ENCODE assay signal across 10 cellular contexts in genomic region chr14:74852922-74853530, GRCh38. TPM values are rescaled to one million over a fixed set of nuclear protein-coding genes. Genes with fewer than 3 reads are reported as not detected.
DNase-seq lines count a peak whose midpoint lies in the region; ATAC-seq and TF ChIP-seq lines count a peak whose summit lies in the region.
"Had no signal": no experiment of that assay in that cellular context is flagged by ENCODE, and none has a peak within 500 bp of the region (broad histone marks: within the 10 kb centered on the region; RNA-seq: fewer than 3 reads in every experiment).

No MANE protein-coding gene starts in this region.

- no peaks in the 10 kb centered on the region for H3K36me3 Mint-ChIP-seq in T-helper 1 cell treated with Interleukin-12 subunit alpha and Interleukin-12 subunit beta and Interleukin-4 antibody, amounts not matched to agents 30 μg/mL and 1 μg/mL, for 36 hours (ENCODE audit: low read depth)

- no peaks in the 10 kb centered on the region for H3K9me3 Mint-ChIP-seq in T-helper 1 cell treated with Interleukin-12 subunit alpha and Interleukin-12 subunit beta and Interleukin-4 antibody, amounts not matched to agents 30 μg/mL and 1 μg/mL, for 36 hours

- H3K27ac Mint-ChIP-seq in T-helper 1 cell treated with Interleukin-12 subunit alpha and Interleukin-12 subunit beta and Interleukin-4 antibody, amounts not matched to agents 30 μg/mL and 1 μg/mL, for 36 hours = peak overlapping the region; percentile 21

- H3K4me1 Mint-ChIP-seq in T-helper 1 cell treated with Interleukin-12 subunit alpha and Interleukin-12 subunit beta and Interleukin-4 antibody, amounts not matched to agents 30 μg/mL and 1 μg/mL, for 36 hours (ENCODE audit: low read depth) = peaks cover 11% of the 10 kb centered on the region

- no peak overlapping the region for H3K4me3 ChIP-seq in kidney epithelial cell (ENCODE audit: low read depth, low read length)
- no peak overlapping the region for H3K4me3 ChIP-seq in subcutaneous abdominal adipose tissue (ENCODE audit: low read depth in 1 of 5, low read length in 5 of 5)

- no peaks in the 10 kb centered on the region for H3K36me3 ChIP-seq in kidney epithelial cell (ENCODE audit: control insufficient read depth, insufficient read depth, low read length)
- no peaks in the 10 kb centered on the region for H3K36me3 ChIP-seq in subcutaneous abdominal adipose tissue (ENCODE audit: control insufficient read depth in 5 of 5, insufficient read depth in 5 of 5, low read length in 5 of 5)

- no peak for TF ChIP-seq CTCF in kidney epithelial cell (IDR thresholded peaks at IDR 0.05; ENCODE audit: insufficient read depth, low read length, poor library complexity, severe bottlenecking)

- H3K27ac ChIP-seq in subcutaneous abdominal adipose tissue (ENCODE audit: low read depth, low read length) = peak overlapping the region; percentile 87

- H3K27me3 ChIP-seq in kidney epithelial cell (ENCODE audit: control insufficient read depth, insufficient read depth, low read length) = no peaks in the 10 kb centered on the region
- no peaks in the 10 kb centered on the region for H3K27me3 ChIP-seq in subcutaneous abdominal adipose tissue (ENCODE audit: control insufficient read depth in 5 of 5, insufficient read depth in 4 of 5, low read length in 5 of 5)

- peaks cover 6 to 71% (median 53%) of the 10 kb centered on the region in 5 donors for H3K4me1 ChIP-seq in subcutaneous abdominal adipose tissue (ENCODE audit: control insufficient read depth in 5 of 5, insufficient read depth in 5 of 5, low read length in 5 of 5)

- no peak for DNase-seq in T-helper 1 cell
- peak; percentile 51 for DNase-seq in amniotic stem cell (lab: John Stamatoyannopoulos, UW)
- DNase-seq in kidney epithelial cell (ENCODE audit: low read depth) = peak; percentile 5
- no peak for DNase-seq in RPMI8226
- DNase-seq in activated T-cell treated with anti-CD3 and anti-CD28 coated beads, Interleukin-2, amount 50 U/mL, for 48 hours = no peak
- DNase-seq: DMS79, Kasumi-1 had no signal

- peak overlapping the region in 3 of 5 donors; percentile 6 to 67 (median 56) for H3K9ac ChIP-seq in subcutaneous abdominal adipose tissue (ENCODE audit: low read length in 5 of 5)

- ATAC-seq in HG03520 (IDR thresholded peaks at IDR 0.05; ENCODE audit: unreplicated experiment) = no peak

- H3K4me3 Mint-ChIP-seq in T-helper 1 cell treated with Interleukin-12 subunit alpha and Interleukin-12 subunit beta and Interleukin-4 antibody, amounts not matched to agents 30 μg/mL and 1 μg/mL, for 36 hours = no peak overlapping the region

- H3K9me3 ChIP-seq in subcutaneous abdominal adipose tissue (ENCODE audit: control insufficient read depth in 5 of 5, low read length in 5 of 5) = no peaks in the 10 kb centered on the region

- no peaks in the 10 kb centered on the region for H3K27me3 Mint-ChIP-seq in T-helper 1 cell treated with Interleukin-12 subunit alpha and Interleukin-12 subunit beta and Interleukin-4 antibody, amounts not matched to agents 30 μg/mL and 1 μg/mL, for 36 hours (ENCODE audit: low read depth)

RNA-seq across cellular contexts. Expression of gene PROX2, which starts 22.9 kb away (rescaled TPM):
- total RNA-seq in kidney epithelial cell = not detected in 2 replicates

RNA-seq across cellular contexts. Expression of gene DLST, which starts 28.7 kb away (rescaled TPM):
- total RNA-seq in kidney epithelial cell = 84.1 and 87.0 TPM in 2 replicates

Comparison
In these comparisons a context has a peak if more than half of its experiments do, and no peak if none do; other contexts are left out.
1. DNase-seq: peak in amniotic stem cell (single experiment) and kidney epithelial cell (single experiment); none in T-helper 1 cell (0 of 5), RPMI8226 (single experiment) and activated T-cell treated with anti-CD3 and anti-CD28 coated beads, Interleukin-2, amount 50 U/mL, for 48 hours (0 of 2).